In the genomic region with DNA sequence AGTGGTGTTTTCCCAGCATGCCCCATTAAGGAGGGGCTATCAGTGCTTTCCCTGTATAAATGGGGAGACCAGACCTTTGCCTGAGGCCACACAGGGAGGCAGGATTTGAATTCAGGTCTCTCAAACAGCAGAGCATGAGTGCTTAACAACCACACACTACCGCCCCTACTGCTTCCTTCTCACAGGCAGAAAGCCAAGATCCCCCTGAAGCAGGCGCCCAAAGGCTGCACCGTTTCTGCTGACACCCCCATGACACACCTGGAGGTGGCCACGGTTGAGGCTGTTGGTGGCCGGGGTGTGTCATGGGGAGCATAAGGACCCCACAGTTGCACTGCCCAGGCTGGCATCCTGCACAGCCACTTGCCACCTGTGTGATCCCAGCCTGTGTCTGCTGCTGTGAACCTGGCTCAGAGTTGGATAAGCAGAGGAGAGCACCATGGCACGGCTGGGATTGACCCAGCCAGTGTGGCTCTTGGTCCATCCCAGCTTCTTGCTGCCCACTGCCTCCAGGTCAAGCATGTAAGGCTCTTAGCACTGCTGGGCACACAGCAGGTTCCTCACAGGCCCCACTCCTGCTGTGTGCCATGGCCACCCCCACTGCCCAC, we compare ENCODE assay signal across 29 cellular contexts. TPM values are rescaled to one million over a fixed set of nuclear protein-coding genes. Genes with fewer than 3 reads are reported as not detected.
DNase-seq lines count a peak whose midpoint lies in the region; ATAC-seq, FAIRE-seq and TF ChIP-seq lines count a peak whose summit lies in the region.
"Had no signal": no experiment of that assay in that cellular context is flagged by ENCODE, and none has a peak within 500 bp of the region (broad histone marks: within the 10 kb centered on the region; RNA-seq: fewer than 3 reads in every experiment).

No MANE protein-coding gene starts in this region.

- no peaks in the 10 kb centered on the region for H3K79me1 ChIP-seq in neuronal stem cell (ENCODE audit: low read depth, low read length)

- H3K14ac ChIP-seq in neuronal stem cell (ENCODE audit: low read length), result peak overlapping the region; percentile 5

- no peaks in the 10 kb centered on the region for H3K79me2 ChIP-seq in HepG2 (ENCODE audit: insufficient read depth, low read length)

- H2BK12ac ChIP-seq in neuronal stem cell (ENCODE audit: low read length), result peak overlapping the region; percentile 59

- no peak overlapping the region for H2BK5ac ChIP-seq in neuronal stem cell (ENCODE audit: low read length)

- peak overlapping the region; percentile 44 for H3K23ac ChIP-seq in neuronal stem cell (ENCODE audit: low read depth, low read length, poor library complexity)

- H3K4me1 ChIP-seq in colonic mucosa, result peaks cover 12% of the 10 kb centered on the region
- H3K4me1 ChIP-seq in HepG2 (ENCODE audit: insufficient read depth, low read length), result peaks cover 99% of the 10 kb centered on the region
- H3K4me1 ChIP-seq in neuronal stem cell (ENCODE audit: control insufficient read depth in 2 of 2, insufficient read depth in 1 of 2, low read depth in 1 of 2, low read length in 2 of 2), result peaks cover 0 to 3% of the 10 kb centered on the region in 2 donors
- H3K4me1 ChIP-seq: HAP-1 had no signal

- TF ChIP-seq CTCF in colonic mucosa (IDR thresholded peaks at IDR 0.05) (no peak), HepG2 (CRISPR knock-in tag; IDR thresholded peaks at IDR 0.05) (no peak)

- H3K27ac ChIP-seq in colonic mucosa, result peak overlapping the region; percentile 68
- H3K27ac ChIP-seq in HepG2 (ENCODE audit: extremely low read length, insufficient read depth, low read length), result peak overlapping the region; percentile 68
- no peak overlapping the region for H3K27ac ChIP-seq in neuronal stem cell (replicated peaks; ENCODE audit: low read length)
- H3K27ac ChIP-seq: 22Rv1; BLaER1 treated with 17β-estradiol and CSF1 and Interleukin-3, amounts not matched to agents 10 nM and 100 nM; GM23248 had no signal

- BruUV-seq in HepG2 (replicated peaks; lab: Mats Ljungman, UMichigan), result no TSS peak

- no peak; a peak in 1 of 4 replicates for TF ChIP-seq POLR2A in HepG2 (IDR thresholded peaks at IDR 0.05; ENCODE audit: insufficient read depth in 1 of 2, low read depth in 2 of 2, low read length in 2 of 2)

- POLR2A ChIA-PET in HepG2 (lab: Yijun Ruan, JAX), result interaction anchor here (0.9 to 3.1 kb wide), 6 partner anchors 8 to 62 kb away, joined by 3 to 13 read pairs (median 10); a partner anchor contains a TSS

- H2AK5ac ChIP-seq in neuronal stem cell (ENCODE audit: low read depth, low read length), result peak overlapping the region; percentile 53

- H3K9ac ChIP-seq in colonic mucosa (ENCODE audit: low read depth in 2 of 2, low read length in 2 of 2) (peak overlapping the region; percentile 65 to 80), HepG2 (ENCODE audit: insufficient read depth, low read depth, low read length) (peak overlapping the region; percentile 35), neuronal stem cell (ENCODE audit: low read depth, low read length, poor library complexity) (no peak overlapping the region)
- H3K9ac ChIP-seq: BLaER1 treated with 17β-estradiol and CSF1 and Interleukin-3, amounts not matched to agents 10 nM and 100 nM; GM23248 had no signal

- H2BK15ac ChIP-seq in neuronal stem cell (ENCODE audit: low read length), result no peak overlapping the region

- no peak overlapping the region for H4K8ac ChIP-seq in neuronal stem cell (ENCODE audit: low read depth, low read length)

- H4K91ac ChIP-seq in neuronal stem cell (ENCODE audit: low read depth, low read length, poor library complexity), result no peak overlapping the region

- H3K9me3 ChIP-seq in colonic mucosa (no peaks in the 10 kb centered on the region), HepG2 (ENCODE audit: low read length) (peaks cover 8% of the 10 kb centered on the region), neuronal stem cell (replicated peaks in 1 of 2; ENCODE audit: control insufficient read depth in 2 of 2, insufficient read depth in 1 of 2, low read depth in 1 of 2, low read length in 2 of 2) (peaks cover 0 to 1% of the 10 kb centered on the region in 2 donors)
- H3K9me3 ChIP-seq: HAP-1 had no signal

- H3K4ac ChIP-seq in neuronal stem cell (ENCODE audit: low read length), result no peak overlapping the region

- H2BK120ac ChIP-seq in neuronal stem cell (ENCODE audit: low read depth, low read length), result no peak overlapping the region

- H3K4me3 ChIP-seq in colonic mucosa, result no peak overlapping the region
- peak overlapping the region in 1 of 3 experiments; percentile 26; a peak in 2 of 6 replicates for H3K4me3 ChIP-seq in HepG2 (replicated peaks in 1 of 3; ENCODE audit: insufficient read depth in 1 of 3, low read depth in 2 of 3, low read length in 3 of 3)
- H3K4me3 ChIP-seq in neuronal stem cell (ENCODE audit: low read length in 2 of 2), result no peak overlapping the region
- H3K4me3 ChIP-seq: BLaER1 treated with 17β-estradiol and CSF1 and Interleukin-3, amounts not matched to agents 10 nM and 100 nM; GM23248; HAP-1 had no signal

- H2AFZ ChIP-seq in HepG2 (ENCODE audit: low read length), result no peak overlapping the region
- H2AFZ ChIP-seq in neuronal stem cell (ENCODE audit: low read length), result no peak overlapping the region
- H2AFZ ChIP-seq: GM23248 had no signal

- in situ Hi-C loops in HepG2 (cut with HindIII; ENCODE audit: extremely low pct_ligation_motif_present, low pct_unique_long_range_greater_than_20kb), result loop anchor here (10.0 kb wide), 1 partner anchor 204 kb away; no protein-coding TSS in a partner anchor

- no peak for TF ChIP-seq RAD21 in HepG2 (CRISPR knock-in tag; IDR thresholded peaks at IDR 0.05)

- H3K4me2 ChIP-seq in HepG2 (ENCODE audit: low read depth, low read length) (peak overlapping the region; percentile 43), neuronal stem cell (ENCODE audit: insufficient read depth, low read length, poor library complexity, severe bottlenecking) (no peak overlapping the region)
- H3K4me2 ChIP-seq: BLaER1 treated with 17β-estradiol and CSF1 and Interleukin-3, amounts not matched to agents 10 nM and 100 nM had no signal

- H3K18ac ChIP-seq in neuronal stem cell (ENCODE audit: low read length), result peak overlapping the region; percentile 68

- no peak for DNase-seq in HTR-8/SVneo (ENCODE audit: insufficient read length, low spot score)
- DNase-seq in colonic mucosa, result no peak
- no peak for DNase-seq in HepG2 (ENCODE audit: low spot score)
- no peak for DNase-seq in neuronal stem cell (ENCODE audit: low spot score)
- no peak for DNase-seq in left ventricle myocardium superior
- no peak for DNase-seq in stimulated activated CD4-positive, alpha-beta T cell treated with anti-CD3 and anti-CD28 coated beads, Interleukin-1b, Interleukin-23, amount 100 ng/mL, for 48 hours
- DNase-seq in stimulated activated naive CD4-positive, alpha-beta T cell treated with Interleukin-2 at 50 U/mL for 16 hours (lab: John Stamatoyannopoulos, UW), result no peak
- DNase-seq in AG08396 (ENCODE audit: low spot score), result no peak
- DNase-seq: ACHN; Caco-2; CD4-positive, alpha-beta memory T cell; DMS153; GM23248; Kasumi-1; NCI-H1417; NCI-H1694 treated with DMSO at 0.1 percent for 48 hours; NCI-H2081 treated with DMSO at 0.1 percent for 48 hours; NCI-H2171 treated with DMSO at 0.1 percent for 48 hours; NCI-H446; NCI-H526; SHP77 treated with DMSO at 0.1 percent for 48 hours had no signal

- intact Hi-C loops in colonic mucosa (cut with DNase I) (no loop called here), HepG2 (cut with micrococcal nuclease; ENCODE audit: unreplicated experiment) (no loop called here), left ventricle myocardium superior (cut with micrococcal nuclease) (no loop called here)

- no peaks in the 10 kb centered on the region for H3K27me3 ChIP-seq in colonic mucosa
- H3K27me3 ChIP-seq in HepG2 (ENCODE audit: control insufficient read depth in 1 of 2, insufficient read depth in 2 of 2, low read length in 2 of 2), result no peaks in the 10 kb centered on the region
- H3K27me3 ChIP-seq in neuronal stem cell (ENCODE audit: control insufficient read depth in 3 of 3, insufficient read depth in 3 of 3, low read depth in 1 of 3, low read length in 3 of 3), result peaks cover 0 to 13% (median 0%) of the 10 kb centered on the region in 3 experiments
- H3K27me3 ChIP-seq: BLaER1 treated with 17β-estradiol and CSF1 and Interleukin-3, amounts not matched to agents 10 nM and 100 nM had no signal

- TF ChIP-seq EP300 in HepG2 (IDR thresholded peaks at IDR 0.05; ENCODE audit: low read depth in 2 of 2, low read length in 2 of 2), result no peak
- TF ChIP-seq EP300 in HepG2 (CRISPR knock-in tag; IDR thresholded peaks at IDR 0.05; ENCODE audit: borderline replicate concordance), result no peak

- WGBS in HepG2 (ENCODE audit: low lambda C conversion rate), result 81% methylated on average over 6 of the region's 6 CpGs
- no CpG with 5 or more reads among the region's 6 CpGs for WGBS in neuronal stem cell (ENCODE audit: extremely low coverage in 2 of 2, insufficient read length in 2 of 2, insufficient replicate concordance in 1 of 2), 2 donors

- ATAC-seq in HepG2 (no peak), left ventricle myocardium superior (no peak)

- no peaks in the 10 kb centered on the region for H4K20me1 ChIP-seq in HepG2 (ENCODE audit: insufficient read depth, low read length)

- H3K36me3 ChIP-seq in colonic mucosa (no peaks in the 10 kb centered on the region), HepG2 (replicated peaks in 1 of 2; ENCODE audit: control insufficient read depth in 1 of 2, insufficient read depth in 2 of 2, low read length in 2 of 2) (no peaks in the 10 kb centered on the region), neuronal stem cell (replicated peaks in 1 of 2; ENCODE audit: control insufficient read depth in 2 of 2, insufficient read depth in 2 of 2, low read length in 2 of 2) (no peaks in the 10 kb centered on the region)
- H3K36me3 ChIP-seq: BLaER1 treated with 17β-estradiol and CSF1 and Interleukin-3, amounts not matched to agents 10 nM and 100 nM; HAP-1 had no signal

- FAIRE-seq in HTR-8/SVneo (lab: Jason Lieb, UNC) (peak; percentile 95), HepG2 (lab: Jason Lieb, UNC) (no peak)
- FAIRE-seq: GM12891 had no signal

- CTCF ChIA-PET in HepG2 (lab: Yijun Ruan, JAX; ENCODE audit: low intra/inter-chr PET ratio, low total read pairs), result interaction anchor here (10.0 kb wide), 1 partner anchor 62 kb away, joined by 140 read pairs; a partner anchor contains a TSS

RNA-seq across cellular contexts. Expression of a gene that starts 28.3 kb away (rescaled TPM):
- total RNA-seq in colonic mucosa (100 to 1,000 TPM; 272 TPM), HepG2 (2016; rRNA removed; fragmentation: Illumina TruSeq; extraction: Trizol) (5.4 and 12.6 TPM in 2 replicates), left ventricle myocardium superior (0.62 TPM)
- total RNA-seq in HepG2 (2016; cell fraction: cytosol; rRNA removed; fragmentation: Illumina TruSeq; extraction: Trizol; ENCODE audit: low read depth), result 3.7 TPM in 2 replicates
- 5.2 and 15.5 TPM in 2 replicates for total RNA-seq in HepG2 (2016; cell fraction: insoluble cytoplasmic fraction; rRNA removed; fragmentation: Illumina TruSeq; extraction: Trizol)
- 3.3 and 3.9 TPM in 2 replicates for total RNA-seq in HepG2 (2016; cell fraction: membrane; rRNA removed; fragmentation: Illumina TruSeq; extraction: Trizol)
- total RNA-seq in HepG2 (2016; cell fraction: nucleus; rRNA removed; fragmentation: Illumina TruSeq; extraction: Trizol), result 23.9 and 29.1 TPM in 2 replicates
- polyA plus RNA-seq in HepG2 (2011; rRNA removed), result 6.5 and 19.5 TPM in 2 replicates
- polyA plus RNA-seq in HepG2 (2011; cell fraction: cytosol; rRNA removed), result 2.9 and 9.4 TPM in 2 replicates
- 21.5 and 61.9 TPM in 2 replicates for polyA plus RNA-seq in HepG2 (2011; cell fraction: nucleus; rRNA removed)
- polyA plus RNA-seq in HepG2 (2012), result 220 and 303 TPM in 2 replicates
- polyA plus RNA-seq in HepG2 (2016; cell fraction: cytosol; fragmentation: Illumina TruSeq; extraction: Trizol; ENCODE audit: low read depth), result 0.43 and 0.67 TPM in 2 replicates
- 5.0 and 5.7 TPM in 2 replicates for polyA plus RNA-seq in HepG2 (2016; cell fraction: insoluble cytoplasmic fraction; fragmentation: Illumina TruSeq; extraction: Trizol; ENCODE audit: low read depth)
- polyA plus RNA-seq in HepG2 (2016; cell fraction: membrane; fragmentation: Illumina TruSeq; extraction: Trizol; ENCODE audit: low read depth), result 0.71 and 0.72 TPM in 2 replicates
- 17.4 and 17.7 TPM in 2 replicates for polyA plus RNA-seq in HepG2 (2016; cell fraction: nucleus; fragmentation: Illumina TruSeq; extraction: Trizol; ENCODE audit: insufficient read depth, low read depth)
- 0.12 and 22.5 TPM in 2 replicates for polyA minus RNA-seq in HepG2 (2011; rRNA and poly(A)+ RNA removed; ENCODE audit: low replicate concordance)
- 7.7 and 23.7 TPM in 2 replicates for polyA minus RNA-seq in HepG2 (2011; cell fraction: cytosol; rRNA and poly(A)+ RNA removed)
- polyA minus RNA-seq in HepG2 (2011; cell fraction: nucleus; rRNA and poly(A)+ RNA removed), result 39.8 and 149 TPM in 2 replicates
- not detected for polyA plus RNA-seq in neuronal stem cell (2013, experiment 1 of 2)
- polyA plus RNA-seq in neuronal stem cell (2013, experiment 2 of 2), result not detected
- total RNA-seq: Caco-2; CD4-positive, alpha-beta memory T cell; G401; GM23248; HT1080; MCF 10A; RPMI7951 had no signal
- polyA plus RNA-seq: CD4-positive, alpha-beta memory T cell; GM23248 had no signal

RNA-seq across cellular contexts. Expression of a gene that starts 31.0 kb away (rescaled TPM):
- 1 to 10 TPM; 2.7 to 3.4 TPM for total RNA-seq in colonic mucosa
- not detected in 2 replicates for total RNA-seq in HepG2 (2016; rRNA removed; fragmentation: Illumina TruSeq; extraction: Trizol)
- total RNA-seq in HepG2 (2016; cell fraction: cytosol; rRNA removed; fragmentation: Illumina TruSeq; extraction: Trizol; ENCODE audit: low read depth), result not detected in 2 replicates
- total RNA-seq in HepG2 (2016; cell fraction: insoluble cytoplasmic fraction; rRNA removed; fragmentation: Illumina TruSeq; extraction: Trizol), result not detected in 2 replicates
- not detected in 2 replicates for total RNA-seq in HepG2 (2016; cell fraction: membrane; rRNA removed; fragmentation: Illumina TruSeq; extraction: Trizol)
- total RNA-seq in HepG2 (2016; cell fraction: nucleus; rRNA removed; fragmentation: Illumina TruSeq; extraction: Trizol), result not detected in 2 replicates
- not detected in 2 replicates for polyA plus RNA-seq in HepG2 (2011; rRNA removed)
- polyA plus RNA-seq in HepG2 (2011; cell fraction: cytosol; rRNA removed), result not detected in 2 replicates
- polyA plus RNA-seq in HepG2 (2011; cell fraction: nucleus; rRNA removed), result not detected in 2 replicates
- not detected in 2 replicates for polyA plus RNA-seq in HepG2 (2012)
- not detected in 2 replicates for polyA plus RNA-seq in HepG2 (2016; cell fraction: cytosol; fragmentation: Illumina TruSeq; extraction: Trizol; ENCODE audit: low read depth)
- polyA plus RNA-seq in HepG2 (2016; cell fraction: insoluble cytoplasmic fraction; fragmentation: Illumina TruSeq; extraction: Trizol; ENCODE audit: low read depth), result not detected in 2 replicates
- polyA plus RNA-seq in HepG2 (2016; cell fraction: membrane; fragmentation: Illumina TruSeq; extraction: Trizol; ENCODE audit: low read depth), result not detected in 2 replicates
- not detected in 2 replicates for polyA plus RNA-seq in HepG2 (2016; cell fraction: nucleus; fragmentation: Illumina TruSeq; extraction: Trizol; ENCODE audit: insufficient read depth, low read depth)
- polyA minus RNA-seq in HepG2 (2011; rRNA and poly(A)+ RNA removed; ENCODE audit: low replicate concordance), result not detected in 2 replicates
- polyA minus RNA-seq in HepG2 (2011; cell fraction: cytosol; rRNA and poly(A)+ RNA removed), result not detected in 2 replicates
- not detected in 2 replicates for polyA minus RNA-seq in HepG2 (2011; cell fraction: nucleus; rRNA and poly(A)+ RNA removed)
- not detected for polyA plus RNA-seq in neuronal stem cell (2013, experiment 1 of 2)
- polyA plus RNA-seq in neuronal stem cell (2013, experiment 2 of 2), result not detected
- 0.15 TPM for total RNA-seq in left ventricle myocardium superior
- total RNA-seq: Caco-2, G401, GM23248, HT1080, MCF 10A, RPMI7951 had no signal
- polyA plus RNA-seq: GM23248 had no signal

Comparison
In these comparisons a context has a peak if more than half of its experiments do, and no peak if none do; other contexts are left out.
1. RNA of a gene that starts 28.3 kb away (total RNA-seq): 272 TPM in colonic mucosa; 3.3 to 29.1 TPM in HepG2 and 0.62 TPM in left ventricle myocardium superior (single experiment); every median in the first group is over 4 times any median in the second.